10 cellular contexts compared by ENCODE assay signal in genomic region chr1:24735156-24735618, GRCh38. TPM values are rescaled to one million over a fixed set of nuclear protein-coding genes. Genes with fewer than 3 reads are reported as not detected.
DNase-seq lines count a peak whose midpoint lies in the region; ATAC-seq and TF ChIP-seq lines count a peak whose summit lies in the region.
"Had no signal": no experiment of that assay in that cellular context is flagged by ENCODE, and none has a peak within 500 bp of the region (broad histone marks: within the 10 kb centered on the region; RNA-seq: fewer than 3 reads in every experiment).

No MANE protein-coding gene starts in this region.

- H3K27me3 ChIP-seq in lower lobe of right lung (ENCODE audit: low read depth) (no peaks in the 10 kb centered on the region), suprapubic skin (no peaks in the 10 kb centered on the region)
- H3K27me3 ChIP-seq: brain microvascular endothelial cell had no signal

- DNase-seq in HFFc6: no peak
- no peak for DNase-seq in lower lobe of right lung
- no peak for DNase-seq in suprapubic skin (ENCODE audit: low spot score in 2 of 2)
- DNase-seq in NCI-H2171 (lab: John Stamatoyannopoulos, UW): no peak
- no peak for DNase-seq in NCI-H510A (lab: John Stamatoyannopoulos, UW)
- no peak for DNase-seq in NCI-H1092 (lab: John Stamatoyannopoulos, UW)
- DNase-seq: activated CD8-positive, alpha-beta memory T cell treated with anti-CD3 and anti-CD28 coated beads, Interleukin-2, amount 50 U/mL, for 4 hours; brain microvascular endothelial cell had no signal

- no peaks in the 10 kb centered on the region for H3K9me3 Mint-ChIP-seq in HFFc6
- H3K9me3 Mint-ChIP-seq in brain: peaks cover 0 to 4% (median 0%) of the 10 kb centered on the region in 5 experiments

- TF ChIP-seq CTCF in HFFc6 (IDR thresholded peaks at IDR 0.05) (no peak), brain (conservative IDR thresholded peaks at IDR 0.05) (no peak), lower lobe of right lung (IDR thresholded peaks at IDR 0.05) (no peak), suprapubic skin (IDR thresholded peaks at IDR 0.05) (no peak)

- H3K27ac ChIP-seq in lower lobe of right lung (peak overlapping the region; percentile 67), suprapubic skin (peak overlapping the region; percentile 52)
- H3K27ac ChIP-seq: brain microvascular endothelial cell had no signal

- H3K4me3 ChIP-seq in lower lobe of right lung (no peak overlapping the region), suprapubic skin (no peak overlapping the region)

- no peak for TF ChIP-seq POLR2A in suprapubic skin (IDR thresholded peaks at IDR 0.05)

- H3K36me3 Mint-ChIP-seq in HFFc6 (ENCODE audit: low read depth) (no peaks in the 10 kb centered on the region), brain (no peaks in the 10 kb centered on the region)

- H3K36me3 ChIP-seq in lower lobe of right lung (no peaks in the 10 kb centered on the region), suprapubic skin (no peaks in the 10 kb centered on the region)
- H3K36me3 ChIP-seq: brain microvascular endothelial cell had no signal

- peaks cover 48% of the 10 kb centered on the region for H3K4me1 ChIP-seq in lower lobe of right lung
- H3K4me1 ChIP-seq in suprapubic skin: peaks cover 27% of the 10 kb centered on the region

- H3K27me3 Mint-ChIP-seq in HFFc6 (ENCODE audit: insufficient read depth) (peaks cover 2% of the 10 kb centered on the region; the same call in 1 of the 2 replicates), brain (peaks cover 6% of the 10 kb centered on the region)

- intact Hi-C loops in lower lobe of right lung (cut with DNase I): no loop called here

- no peak for ATAC-seq in lower lobe of right lung
- no peak for ATAC-seq in GM21360 (IDR thresholded peaks at IDR 0.05; ENCODE audit: unreplicated experiment)

- H3K4me1 Mint-ChIP-seq in HFFc6 (ENCODE audit: low read depth) (peaks cover 16% of the 10 kb centered on the region), brain (peaks cover 31% of the 10 kb centered on the region)

- no peak for TF ChIP-seq EP300 in suprapubic skin (IDR thresholded peaks at IDR 0.05)

- H3K4me3 Mint-ChIP-seq in HFFc6 (peak overlapping the region; percentile 37; the same call in 1 of the 2 replicates), brain (peak overlapping the region in 4 of 5 experiments; percentile 29 to 64 (median 38))

- H3K9me3 ChIP-seq in lower lobe of right lung (no peaks in the 10 kb centered on the region), suprapubic skin (no peaks in the 10 kb centered on the region)

- peak overlapping the region; percentile 79 for H3K27ac Mint-ChIP-seq in HFFc6
- H3K27ac Mint-ChIP-seq in brain: peak overlapping the region; percentile 38 to 79 (median 76)

- WGBS in suprapubic skin: 83% methylated on average over 8 of the region's 8 CpGs

RNA-seq across cellular contexts. Expression of gene CLIC4, which starts 10.1 kb away (rescaled TPM):
- 100 to 1,000 TPM; 517 to 729 (median 548) TPM for total RNA-seq in HFFc6 (2021; fragmentation: NEBNext Ultra II Directional; extraction: Animal tissue kit (Norgen Biotek cat#: 25700))
- 148 TPM for polyA plus RNA-seq in brain (ENCODE audit: insufficient read depth, low read depth, low replicate concordance)
- total RNA-seq in lower lobe of right lung (169 TPM), suprapubic skin (10 to 100 TPM; 50.1 to 76.3 (median 71.4) TPM)
